8 cellular contexts compared by ENCODE assay signal in the genomic region with DNA sequence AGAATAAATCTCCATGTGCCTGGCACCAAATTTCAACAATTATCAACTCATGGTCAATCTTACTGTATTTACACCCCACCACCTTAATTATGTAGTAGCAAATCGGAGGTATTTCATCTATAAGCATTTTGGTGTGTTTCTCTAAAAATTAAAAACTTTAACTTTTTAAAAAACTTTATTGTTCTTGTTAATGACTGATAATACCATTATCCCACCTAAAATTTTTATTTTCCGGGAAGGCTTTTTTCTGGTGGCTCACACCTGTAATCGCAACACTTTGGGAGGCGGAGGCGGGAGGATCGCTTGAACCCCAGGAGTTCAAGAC. TPM values are rescaled to one million over a fixed set of nuclear protein-coding genes. Genes with fewer than 3 reads are reported as not detected.
DNase-seq lines count a peak whose midpoint lies in the region; TF ChIP-seq lines count a peak whose summit lies in the region.

No MANE protein-coding gene starts in this region.

- peak overlapping the region; percentile 70 for H3K27ac ChIP-seq in HUES48 (ENCODE audit: low read depth, low read length)
- H3K27ac ChIP-seq in ectodermal cell (ENCODE audit: insufficient read depth, low read depth, low read length, poor library complexity, severe bottlenecking) = no peak overlapping the region
- H3K27ac ChIP-seq in ovary = no peak overlapping the region

- 52 to 70% methylated on average over 5 of the region's 6 CpGs for WGBS in ectodermal cell, 2 experiments
- 7 to 18% (median 7%) methylated on average over 6 of the region's 6 CpGs for WGBS in ovary, 3 donors

- H3K27me3 ChIP-seq in HUES48 (ENCODE audit: control insufficient read depth, insufficient read depth, low read length) (no peaks in the 10 kb centered on the region), ectodermal cell (ENCODE audit: control insufficient read depth, insufficient read depth, low read length, poor library complexity, severe bottlenecking) (no peaks in the 10 kb centered on the region), ovary (no peaks in the 10 kb centered on the region)

- H3K36me3 ChIP-seq in HUES48 (ENCODE audit: control insufficient read depth, insufficient read depth, low read length) (peaks cover 35% of the 10 kb centered on the region), ectodermal cell (ENCODE audit: control insufficient read depth, insufficient read depth, low read length) (peaks cover 5% of the 10 kb centered on the region), ovary (no peaks in the 10 kb centered on the region)

- H3K4me1 ChIP-seq in HUES48 (ENCODE audit: control insufficient read depth, insufficient read depth, low read length) = no peaks in the 10 kb centered on the region
- H3K4me1 ChIP-seq in ectodermal cell (ENCODE audit: control insufficient read depth, insufficient read depth, low read length) = no peaks in the 10 kb centered on the region
- H3K4me1 ChIP-seq in ovary (ENCODE audit: insufficient read depth) = no peaks in the 10 kb centered on the region

- DNase-seq in GM12865 (ENCODE audit: low read depth) (no peak), ovary (no peak), EL (no peak), NCI-H524 treated with DMSO at 0.1 percent for 48 hours (lab: John Stamatoyannopoulos, UW) (no peak), GM19238 (ENCODE audit: insufficient read length, low spot score) (no peak)
- DNase-seq in activated effector memory CD4-positive, alpha-beta T cell treated with anti-CD3 and anti-CD28 coated beads, Interleukin-2, amount 50 U/mL, for 16 hours = no peak

- peak overlapping the region; percentile 92 for H3K9ac ChIP-seq in HUES48 (ENCODE audit: low read depth, low read length)

- intact Hi-C loops in ovary (cut with DNase I) = no loop called here

- H3K9me3 ChIP-seq in HUES48 (ENCODE audit: control insufficient read depth, insufficient read depth, low read length) (no peaks in the 10 kb centered on the region), ectodermal cell (ENCODE audit: control insufficient read depth, low read length) (no peaks in the 10 kb centered on the region), ovary (no peaks in the 10 kb centered on the region)

- no peak for TF ChIP-seq EP300 in ovary (IDR thresholded peaks at IDR 0.05)

- H3K4me3 ChIP-seq in GM12865 (ENCODE audit: low read depth, low read length) (peak overlapping the region; percentile 100), HUES48 (ENCODE audit: low read depth, low read length) (peak overlapping the region; percentile 97), ectodermal cell (ENCODE audit: insufficient read depth, low read depth, low read length) (peak overlapping the region; percentile 97), ovary (peak overlapping the region; percentile 96)

- TF ChIP-seq CTCF in GM12865 (IDR thresholded peaks at IDR 0.05; ENCODE audit: insufficient read depth, low read depth, low read length, missing control alignments) (no peak), ovary (IDR thresholded peaks at IDR 0.05) (no peak)

- TF ChIP-seq POLR2A in ovary (IDR thresholded peaks at IDR 0.05) = no peak

RNA-seq across cellular contexts. Expression of a gene that starts 0.5 kb away (rescaled TPM):
- 24.9 TPM for polyA plus RNA-seq in ectodermal cell (2013, experiment 1 of 4)
- polyA plus RNA-seq in ectodermal cell (2013, experiment 2 of 4) = 19.2 TPM
- polyA plus RNA-seq in ectodermal cell (2013, experiment 3 of 4) = 20.7 TPM
- 22.3 TPM for polyA plus RNA-seq in ectodermal cell (2013, experiment 4 of 4)
- 10 to 100 TPM in 2 of 7 donors, 1 to 10 TPM in 5; 6.6 to 13.0 (median 8.5) TPM for total RNA-seq in ovary
- polyA plus RNA-seq in ovary = 10 to 100 TPM in 1 of 2 donors, 1 to 10 TPM in 1; 8.9 to 15.1 TPM

RNA-seq across cellular contexts. Expression of a gene that starts 24.4 kb away (rescaled TPM):
- polyA plus RNA-seq in ectodermal cell (2013, experiment 1 of 4) = 280 TPM
- polyA plus RNA-seq in ectodermal cell (2013, experiment 2 of 4) = 276 TPM
- polyA plus RNA-seq in ectodermal cell (2013, experiment 3 of 4) = 263 TPM
- 291 TPM for polyA plus RNA-seq in ectodermal cell (2013, experiment 4 of 4)
- 100 to 1,000 TPM in 1 of 7 donors, 10 to 100 TPM in 6; 66.2 to 100 (median 86.1) TPM for total RNA-seq in ovary
- 10 to 100 TPM; 77.7 to 83.7 TPM for polyA plus RNA-seq in ovary

RNA-seq across cellular contexts. Expression of a gene that starts 38.8 kb away (rescaled TPM):
- polyA plus RNA-seq in ectodermal cell (2013, experiment 1 of 4) = 193 TPM
- polyA plus RNA-seq in ectodermal cell (2013, experiment 2 of 4) = 168 TPM
- polyA plus RNA-seq in ectodermal cell (2013, experiment 3 of 4) = 115 TPM
- 118 TPM for polyA plus RNA-seq in ectodermal cell (2013, experiment 4 of 4)
- total RNA-seq in ovary = 100 to 1,000 TPM in 6 of 7 donors, 10 to 100 TPM in 1; 70.1 to 187 (median 128) TPM
- 100 to 1,000 TPM in 1 of 2 donors, 10 to 100 TPM in 1; 71.4 to 123 TPM for polyA plus RNA-seq in ovary
